Comparison of ENCODE assay signal across 22 cellular contexts in the genomic region with DNA sequence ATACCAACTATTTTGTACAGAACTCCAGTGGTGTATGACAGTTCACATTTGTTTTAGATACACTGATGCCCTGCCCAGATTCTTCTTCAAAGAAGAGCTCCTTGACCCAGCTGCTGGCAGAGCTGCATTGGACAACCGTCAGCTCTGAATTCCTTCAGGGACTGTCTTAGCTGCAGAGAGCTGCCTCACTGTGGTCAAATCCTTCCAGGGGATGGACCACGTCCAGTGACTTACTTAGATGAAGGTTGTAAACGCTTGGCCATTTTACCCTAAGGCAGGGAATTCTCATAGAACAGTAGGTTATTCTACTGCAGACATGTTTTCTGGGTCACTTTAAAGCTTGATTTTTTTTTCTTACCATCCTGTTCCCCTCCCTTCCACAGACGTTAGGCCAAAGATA.
"Had no signal": no experiment of that assay in that cellular context is flagged by ENCODE, and none has a peak within 500 bp of the region (broad histone marks: within the 10 kb centered on the region; RNA-seq: fewer than 3 reads in every experiment).

No MANE protein-coding gene starts in this region.

- H3K4me1 ChIP-seq: parathyroid adenoma, psoas muscle, right lobe of liver, sigmoid colon, stomach, testis, tibial artery, transverse colon, upper lobe of left lung, vagina had no signal

- H3K27me3 ChIP-seq: ovary, right lobe of liver, sigmoid colon, stomach, testis, tibial artery, transverse colon, upper lobe of left lung, vagina had no signal

- H2AFZ ChIP-seq: parathyroid adenoma had no signal

- H3K4me3 ChIP-seq: ovary, psoas muscle, right lobe of liver, sigmoid colon, stomach, testis, tibial artery, transverse colon, upper lobe of left lung, vagina had no signal

- DNase-seq: naive thymus-derived CD8-positive, alpha-beta T cell; nephron progenitor cell; occipital lobe; ovary; psoas muscle; right cardiac atrium; right lobe of liver; sigmoid colon; small intestine; stimulated activated CD4-positive, alpha-beta T cell treated with anti-CD3 and anti-CD28 coated beads, Interleukin-15, amount 100 ng/mL, for 24 hours; stimulated activated CD4-positive, alpha-beta T cell treated with anti-CD3 and anti-CD28 coated beads, Interleukin-2, amount 100 ng/mL, for 24 hours; stimulated activated CD4-positive, alpha-beta T cell treated with anti-CD3 and anti-CD28 coated beads, Interleukin-2, amount 100 ng/mL, for 48 hours; stimulated activated CD4-positive, alpha-beta T cell treated with anti-CD3 and anti-CD28 coated beads, Interleukin-4, amount 100 ng/mL, for 24 hours; stimulated activated naive B cell treated with anti-CD40 and anti-IgM and Interleukin-4, amounts not matched to agents 10 μg/mL and 1 μg/mL and 100 μg/mL, for 72 hours; stimulated activated naive CD4-positive, alpha-beta T cell treated with Interleukin-2 at 50 U/mL for 16 hours; stomach; testis; tibial artery; transverse colon; upper lobe of left lung had no signal

- H3K9me3 ChIP-seq: ovary, psoas muscle, right lobe of liver, stomach, testis, tibial artery, transverse colon, upper lobe of left lung, vagina had no signal

- H3K27ac ChIP-seq: ovary, parathyroid adenoma, psoas muscle, right lobe of liver, sigmoid colon, stomach, testis, tibial artery, transverse colon, upper lobe of left lung, vagina had no signal

- H3K9ac ChIP-seq: parathyroid adenoma had no signal

- H3K36me3 ChIP-seq: ovary, right lobe of liver, sigmoid colon, stomach, tibial artery, transverse colon, upper lobe of left lung, vagina had no signal
